ENCODE assay signal across 9 cellular contexts in the genomic region with DNA sequence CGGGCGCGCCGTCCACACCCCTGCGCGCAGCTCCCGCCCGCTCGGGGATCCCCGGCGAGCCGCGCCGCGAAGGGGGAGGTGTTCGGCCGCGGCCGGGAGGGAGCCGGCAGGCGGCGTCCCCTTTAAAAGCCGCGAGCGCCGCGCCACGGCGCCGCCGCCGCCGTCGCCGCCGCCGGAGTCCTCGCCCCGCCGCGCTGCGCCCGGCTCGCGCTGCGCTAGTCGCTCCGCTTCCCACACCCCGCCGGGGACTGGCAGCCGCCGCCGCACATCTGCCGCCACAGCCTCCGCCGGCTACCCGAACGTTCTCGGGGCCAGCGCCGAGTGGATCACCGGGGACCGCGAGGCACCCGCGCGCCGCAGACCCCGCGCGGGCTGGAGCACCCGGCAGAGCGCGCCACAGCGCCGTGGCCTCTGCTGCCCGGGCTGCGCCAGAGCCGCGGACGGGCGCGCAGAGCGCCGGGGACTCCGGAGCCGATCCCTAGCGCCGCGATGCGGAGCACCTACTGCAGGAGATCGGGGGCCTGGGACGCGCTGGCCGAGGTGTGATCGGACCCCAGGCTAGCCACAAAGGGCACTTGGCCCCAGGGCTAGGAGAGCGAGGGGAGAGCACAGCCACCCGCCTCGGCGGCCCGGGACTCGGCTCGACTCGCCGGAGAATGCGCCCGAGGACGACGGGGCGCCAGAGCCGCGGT. TPM values are rescaled to one million over a fixed set of nuclear protein-coding genes. Genes with fewer than 3 reads are reported as not detected.
A peak's percentile ranks its signal among the peaks of the same experiment; 100 is the strongest.
DNase-seq lines count a peak whose midpoint lies in the region; ATAC-seq and TF ChIP-seq lines count a peak whose summit lies in the region.
"Had no signal": no experiment of that assay in that cellular context is flagged by ENCODE, and none has a peak within 500 bp of the region (broad histone marks: within the 10 kb centered on the region; RNA-seq: fewer than 3 reads in every experiment).

A gene (plus strand): TSS at position 151 of the 692 bp plus-strand sequence. CDS start 2,441 bp downstream, outside the sequence.

- peak within 1 kb of the TSS; percentile 90 for H3K4me2 ChIP-seq in neural progenitor cell

- peak; percentile 15 for TF ChIP-seq CTCF in neural progenitor cell (IDR thresholded peaks at IDR 0.05)

- peaks cover 24% of the 10 kb centered on the region for H3K4me1 ChIP-seq in neural progenitor cell

- peak within 1 kb of the TSS; percentile 87 for H2AFZ ChIP-seq in neural progenitor cell (replicated peaks)

- DNase-seq in NCI-H2081 (lab: John Stamatoyannopoulos, UW), result peak; percentile 57 to 77
- DNase-seq in NCI-H2081 treated with DMSO at 0.1 percent for 48 hours (lab: John Stamatoyannopoulos, UW), result no peak
- peak; percentile 82 for DNase-seq in H7
- DNase-seq in NCI-H1105 treated with DMSO at 0.1 percent for 48 hours (lab: John Stamatoyannopoulos, UW), result peak; percentile 66
- peak; percentile 4 to 7 for DNase-seq in activated T-cell treated with anti-CD3 and anti-CD28 coated beads, Interleukin-2, amount 50 U/mL, for 72 hours
- peak; percentile 77 for DNase-seq in Right ventricle myocardium inferior (ENCODE audit: missing footprints)
- DNase-seq in neural progenitor cell (ENCODE audit: low spot score), result peak; percentile 87
- DNase-seq: DND-41 had no signal

- H3K9ac ChIP-seq in neural progenitor cell, result no peak within 1 kb of the TSS

- H3K36me3 ChIP-seq in H7 (replicated peaks; ENCODE audit: control insufficient read depth, insufficient read depth, low read length) (no peaks in the 10 kb centered on the region), neural progenitor cell (no peaks in the 10 kb centered on the region)

- peaks cover 47% of the 10 kb centered on the region for H3K27me3 ChIP-seq in H7 (ENCODE audit: control insufficient read depth, insufficient read depth, low read length)
- H3K27me3 ChIP-seq in neural progenitor cell, result peaks cover 50% of the 10 kb centered on the region

- H3K79me2 ChIP-seq in neural progenitor cell (ENCODE audit: low read depth), result peaks cover 14% of the 10 kb centered on the region

- H4K20me1 ChIP-seq in neural progenitor cell (ENCODE audit: low read depth), result peaks cover 21% of the 10 kb centered on the region

- peaks cover 37% of the 10 kb centered on the region for H3K27me3 Mint-ChIP-seq in activated T-cell treated with anti-CD3 and anti-CD28 coated beads, Interleukin-2, amount 50 U/mL, for 72 hours (ENCODE audit: low read depth)
- H3K27me3 Mint-ChIP-seq in neural progenitor cell (ENCODE audit: insufficient read depth, low read depth), result peaks cover 26% of the 10 kb centered on the region

- no peaks in the 10 kb centered on the region for H3K4me1 Mint-ChIP-seq in activated T-cell treated with anti-CD3 and anti-CD28 coated beads, Interleukin-2, amount 50 U/mL, for 72 hours (ENCODE audit: low read depth)
- peaks cover 40% of the 10 kb centered on the region for H3K4me1 Mint-ChIP-seq in neural progenitor cell

- peak within 1 kb of the TSS; percentile 53 to 61 for H3K4me3 Mint-ChIP-seq in activated T-cell treated with anti-CD3 and anti-CD28 coated beads, Interleukin-2, amount 50 U/mL, for 72 hours
- H3K4me3 Mint-ChIP-seq in neural progenitor cell, result peak within 1 kb of the TSS; percentile 87

- H3K9me3 ChIP-seq in neural progenitor cell (ENCODE audit: low read depth), result no peaks in the 10 kb centered on the region

- intact Hi-C loops in Right ventricle myocardium inferior (cut with DNase I), result loop anchor here (2.0 to 10.0 kb wide), 3 partner anchors 57 to 185 kb away; no protein-coding TSS in a partner anchor

- H3K4me3 ChIP-seq in H7 (ENCODE audit: insufficient read depth, low read depth, low read length) (peak within 1 kb of the TSS; percentile 73), neural progenitor cell (peak within 1 kb of the TSS; percentile 92)

- no peak within 1 kb of the TSS for H3K27ac Mint-ChIP-seq in activated T-cell treated with anti-CD3 and anti-CD28 coated beads, Interleukin-2, amount 50 U/mL, for 72 hours
- no peak within 1 kb of the TSS for H3K27ac Mint-ChIP-seq in neural progenitor cell

- ATAC-seq in activated T-cell treated with anti-CD3 and anti-CD28 coated beads, Interleukin-2, amount 50 U/mL, for 72 hours (replicated peaks in 1 of 2), result peak; percentile 38 to 58
- ATAC-seq in Right ventricle myocardium inferior (peak; percentile 90), HG02973 (IDR thresholded peaks at IDR 0.05; ENCODE audit: unreplicated experiment) (no peak)

- H3F3A ChIP-seq in neural progenitor cell (ENCODE audit: low read depth), result peaks cover 34% of the 10 kb centered on the region

- peaks cover 0 to 3% of the 10 kb centered on the region in 2 donors for H3K36me3 Mint-ChIP-seq in activated T-cell treated with anti-CD3 and anti-CD28 coated beads, Interleukin-2, amount 50 U/mL, for 72 hours (ENCODE audit: insufficient read depth in 2 of 2)
- H3K36me3 Mint-ChIP-seq in neural progenitor cell, result peaks cover 7% of the 10 kb centered on the region

- no peaks in the 10 kb centered on the region for H3K9me3 Mint-ChIP-seq in activated T-cell treated with anti-CD3 and anti-CD28 coated beads, Interleukin-2, amount 50 U/mL, for 72 hours
- peaks cover 2% of the 10 kb centered on the region for H3K9me3 Mint-ChIP-seq in neural progenitor cell

- no peak within 1 kb of the TSS for H3K27ac ChIP-seq in neural progenitor cell

RNA-seq across cellular contexts. Expression of the gene that starts here (rescaled TPM):
- 5.9 and 13.0 TPM in 2 replicates for total RNA-seq in H7 (2014; rRNA removed; shearing (Covaris generic))
- total RNA-seq in activated T-cell treated with anti-CD3 and anti-CD28 coated beads, Interleukin-2, amount 50 U/mL, for 72 hours, result not detected
- total RNA-seq in Right ventricle myocardium inferior (2.3 TPM), neural progenitor cell (ENCODE audit: low replicate concordance) (7.2 and 7.3 TPM in 2 replicates)

Comparison
In these comparisons a context has a peak if more than half of its experiments do, and no peak if none do; other contexts are left out.
1. Peak in DNase-seq and ATAC-seq in activated T-cell treated with anti-CD3 and anti-CD28 coated beads, Interleukin-2, amount 50 U/mL, for 72 hours; RNA of the gene not detected or under 1 TPM.